ENCODE assay signal across 26 cellular contexts in genomic region chr7:73801577-73801976, GRCh38. TPM values are rescaled to one million over a fixed set of nuclear protein-coding genes. Genes with fewer than 3 reads are reported as not detected.
"Had no signal": no experiment of that assay in that cellular context is flagged by ENCODE, and none has a peak within 500 bp of the region (broad histone marks: within the 10 kb centered on the region; RNA-seq: fewer than 3 reads in every experiment).

No MANE protein-coding gene starts in this region.

- FAIRE-seq: astrocyte had no signal

- ATAC-seq: activated CD8-positive, alpha-beta T cell treated with anti-CD3 and anti-CD28 coated beads, Interleukin-2, amount 10 ng/mL, durations not matched to agents 7 days and 5 days; T-helper 17 cell; WTC11 had no signal

- DNase-seq: activated CD4-positive, alpha-beta T cell treated with anti-CD3 and anti-CD28 coated beads for 48 hours; activated CD4-positive, alpha-beta T cell treated with anti-CD3 and anti-CD28 coated beads, Interleukin-2, amount 50 U/mL, for 4 hours; activated CD4-positive, CD25-positive, alpha-beta regulatory T cell treated with anti-CD3 and anti-CD28 coated beads, Interleukin-2, amount 50 U/mL, for 72 hours; activated CD8-positive, alpha-beta T cell treated with anti-CD3 and anti-CD28 coated beads, Interleukin-2, amount 10 ng/mL, durations not matched to agents 7 days and 5 days; activated effector memory CD4-positive, alpha-beta T cell treated with Interleukin-2 at 50 U/mL for 16 hours; activated naive CD4-positive, alpha-beta T cell; activated T-cell treated with anti-CD3 and anti-CD28 coated beads, Interleukin-2, amount 50 U/mL, for 24 hours; amygdala; KG1; NCI-H1092; NCI-H1417; NCI-H1930; NCI-H2171; NCI-H226; NCI-H526; NCI-H774; OCI-M1; SHP77 treated with DMSO at 0.1 percent for 48 hours; T-helper 17 cell; T-helper 9 cell had no signal

RNA-seq across cellular contexts. Expression of gene CLDN4, which starts 29.2 kb away (rescaled TPM):
- total RNA-seq: activated T-helper 1 cell treated with anti-CD3 and anti-CD28 coated beads, Interleukin-12 subunit alpha, Interleukin-12 subunit beta, Interleukin-2, Interleukin-4 antibody, amounts not matched to agents 30 ng/mL and 10 ng/mL and 1 ng/mL, durations not matched to agents 14 hours and 24 hours and 36 hours had no signal

RNA-seq across cellular contexts. Expression of gene CLDN3, which starts 31.5 kb away (rescaled TPM):
- total RNA-seq: activated CD8-positive, alpha-beta T cell treated with anti-CD3 and anti-CD28 coated beads, Interleukin-2, amount 10 ng/mL, durations not matched to agents 7 days and 5 days; activated T-helper 1 cell treated with anti-CD3 and anti-CD28 coated beads, Interleukin-12 subunit alpha, Interleukin-12 subunit beta, Interleukin-2, Interleukin-4 antibody, amounts not matched to agents 30 ng/mL and 10 ng/mL and 1 ng/mL, durations not matched to agents 14 hours and 24 hours and 36 hours; LHCN-M2; M059J; T-helper 17 cell had no signal

RNA-seq across cellular contexts. Expression of gene METTL27, which starts 40.7 kb away (rescaled TPM):
- total RNA-seq: activated CD8-positive, alpha-beta T cell treated with anti-CD3 and anti-CD28 coated beads, Interleukin-2, amount 10 ng/mL, durations not matched to agents 7 days and 5 days had no signal

RNA-seq across cellular contexts. Expression of gene TMEM270, which starts 59.4 kb away (rescaled TPM):
- total RNA-seq: activated CD8-positive, alpha-beta T cell treated with anti-CD3 and anti-CD28 coated beads, Interleukin-2, amount 10 ng/mL, durations not matched to agents 7 days and 5 days; activated T-helper 1 cell treated with anti-CD3 and anti-CD28 coated beads, Interleukin-12 subunit alpha, Interleukin-12 subunit beta, Interleukin-2, Interleukin-4 antibody, amounts not matched to agents 30 ng/mL and 10 ng/mL and 1 ng/mL, durations not matched to agents 14 hours and 24 hours and 36 hours; astrocyte; LHCN-M2; NCI-H460; T-helper 17 cell had no signal
